In genomic region chr15:100349696-100350433, GRCh38 we compare ENCODE assay signal across 1 cellular context.
A peak's percentile ranks its signal among the peaks of the same experiment; 100 is the strongest.
TF ChIP-seq lines count a peak whose summit lies in the region.

No MANE protein-coding gene starts in this region.

TF ChIP-seq in K562, 482 proteins besides CTCF, POLR2A, EP300 and RAD21 (continued from another document and continues in another):
- TF ChIP-seq MLLT1 (IDR thresholded peaks at IDR 0.05): no peak
- TF ChIP-seq, protein P1, sequence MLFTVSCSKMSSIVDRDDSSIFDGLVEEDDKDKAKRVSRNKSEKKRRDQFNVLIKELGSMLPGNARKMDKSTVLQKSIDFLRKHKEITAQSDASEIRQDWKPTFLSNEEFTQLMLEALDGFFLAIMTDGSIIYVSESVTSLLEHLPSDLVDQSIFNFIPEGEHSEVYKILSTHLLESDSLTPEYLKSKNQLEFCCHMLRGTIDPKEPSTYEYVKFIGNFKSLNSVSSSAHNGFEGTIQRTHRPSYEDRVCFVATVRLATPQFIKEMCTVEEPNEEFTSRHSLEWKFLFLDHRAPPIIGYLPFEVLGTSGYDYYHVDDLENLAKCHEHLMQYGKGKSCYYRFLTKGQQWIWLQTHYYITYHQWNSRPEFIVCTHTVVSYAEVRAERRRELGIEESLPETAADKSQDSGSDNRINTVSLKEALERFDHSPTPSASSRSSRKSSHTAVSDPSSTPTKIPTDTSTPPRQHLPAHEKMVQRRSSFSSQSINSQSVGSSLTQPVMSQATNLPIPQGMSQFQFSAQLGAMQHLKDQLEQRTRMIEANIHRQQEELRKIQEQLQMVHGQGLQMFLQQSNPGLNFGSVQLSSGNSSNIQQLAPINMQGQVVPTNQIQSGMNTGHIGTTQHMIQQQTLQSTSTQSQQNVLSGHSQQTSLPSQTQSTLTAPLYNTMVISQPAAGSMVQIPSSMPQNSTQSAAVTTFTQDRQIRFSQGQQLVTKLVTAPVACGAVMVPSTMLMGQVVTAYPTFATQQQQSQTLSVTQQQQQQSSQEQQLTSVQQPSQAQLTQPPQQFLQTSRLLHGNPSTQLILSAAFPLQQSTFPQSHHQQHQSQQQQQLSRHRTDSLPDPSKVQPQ (CRISPR knock-in tag; IDR thresholded peaks at IDR 0.05; ENCODE audit: borderline replicate concordance): no peak
- TF ChIP-seq SMAD3 (CRISPR knock-in tag; conservative IDR thresholded peaks at IDR 0.05): no peak
- no peak for TF ChIP-seq PCBP2 (IDR thresholded peaks at IDR 0.05; ENCODE audit: low read depth, low read length, poor library complexity, severe bottlenecking)
- TF ChIP-seq, protein P2, sequence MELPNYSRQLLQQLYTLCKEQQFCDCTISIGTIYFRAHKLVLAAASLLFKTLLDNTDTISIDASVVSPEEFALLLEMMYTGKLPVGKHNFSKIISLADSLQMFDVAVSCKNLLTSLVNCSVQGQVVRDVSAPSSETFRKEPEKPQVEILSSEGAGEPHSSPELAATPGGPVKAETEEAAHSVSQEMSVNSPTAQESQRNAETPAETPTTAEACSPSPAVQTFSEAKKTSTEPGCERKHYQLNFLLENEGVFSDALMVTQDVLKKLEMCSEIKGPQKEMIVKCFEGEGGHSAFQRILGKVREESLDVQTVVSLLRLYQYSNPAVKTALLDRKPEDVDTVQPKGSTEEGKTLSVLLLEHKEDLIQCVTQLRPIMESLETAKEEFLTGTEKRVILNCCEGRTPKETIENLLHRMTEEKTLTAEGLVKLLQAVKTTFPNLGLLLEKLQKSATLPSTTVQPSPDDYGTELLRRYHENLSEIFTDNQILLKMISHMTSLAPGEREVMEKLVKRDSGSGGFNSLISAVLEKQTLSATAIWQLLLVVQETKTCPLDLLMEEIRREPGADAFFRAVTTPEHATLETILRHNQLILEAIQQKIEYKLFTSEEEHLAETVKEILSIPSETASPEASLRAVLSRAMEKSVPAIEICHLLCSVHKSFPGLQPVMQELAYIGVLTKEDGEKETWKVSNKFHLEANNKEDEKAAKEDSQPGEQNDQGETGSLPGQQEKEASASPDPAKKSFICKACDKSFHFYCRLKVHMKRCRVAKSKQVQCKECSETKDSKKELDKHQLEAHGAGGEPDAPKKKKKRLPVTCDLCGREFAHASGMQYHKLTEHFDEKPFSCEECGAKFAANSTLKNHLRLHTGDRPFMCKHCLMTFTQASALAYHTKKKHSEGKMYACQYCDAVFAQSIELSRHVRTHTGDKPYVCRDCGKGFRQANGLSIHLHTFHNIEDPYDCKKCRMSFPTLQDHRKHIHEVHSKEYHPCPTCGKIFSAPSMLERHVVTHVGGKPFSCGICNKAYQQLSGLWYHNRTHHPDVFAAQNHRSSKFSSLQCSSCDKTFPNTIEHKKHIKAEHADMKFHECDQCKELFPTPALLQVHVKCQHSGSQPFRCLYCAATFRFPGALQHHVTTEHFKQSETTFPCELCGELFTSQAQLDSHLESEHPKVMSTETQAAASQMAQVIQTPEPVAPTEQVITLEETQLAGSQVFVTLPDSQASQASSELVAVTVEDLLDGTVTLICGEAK (IDR thresholded peaks at IDR 0.05): no peak
- TF ChIP-seq, protein P2 (CRISPR knock-in tag; IDR thresholded peaks at IDR 0.05): no peak
- TF ChIP-seq, protein P3, sequence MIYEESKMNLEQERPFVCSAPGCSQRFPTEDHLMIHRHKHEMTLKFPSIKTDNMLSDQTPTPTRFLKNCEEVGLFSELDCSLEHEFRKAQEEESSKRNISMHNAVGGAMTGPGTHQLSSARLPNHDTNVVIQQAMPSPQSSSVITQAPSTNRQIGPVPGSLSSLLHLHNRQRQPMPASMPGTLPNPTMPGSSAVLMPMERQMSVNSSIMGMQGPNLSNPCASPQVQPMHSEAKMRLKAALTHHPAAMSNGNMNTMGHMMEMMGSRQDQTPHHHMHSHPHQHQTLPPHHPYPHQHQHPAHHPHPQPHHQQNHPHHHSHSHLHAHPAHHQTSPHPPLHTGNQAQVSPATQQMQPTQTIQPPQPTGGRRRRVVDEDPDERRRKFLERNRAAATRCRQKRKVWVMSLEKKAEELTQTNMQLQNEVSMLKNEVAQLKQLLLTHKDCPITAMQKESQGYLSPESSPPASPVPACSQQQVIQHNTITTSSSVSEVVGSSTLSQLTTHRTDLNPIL (CRISPR knock-in tag; IDR thresholded peaks at IDR 0.05): no peak
- TF ChIP-seq, protein P4, sequence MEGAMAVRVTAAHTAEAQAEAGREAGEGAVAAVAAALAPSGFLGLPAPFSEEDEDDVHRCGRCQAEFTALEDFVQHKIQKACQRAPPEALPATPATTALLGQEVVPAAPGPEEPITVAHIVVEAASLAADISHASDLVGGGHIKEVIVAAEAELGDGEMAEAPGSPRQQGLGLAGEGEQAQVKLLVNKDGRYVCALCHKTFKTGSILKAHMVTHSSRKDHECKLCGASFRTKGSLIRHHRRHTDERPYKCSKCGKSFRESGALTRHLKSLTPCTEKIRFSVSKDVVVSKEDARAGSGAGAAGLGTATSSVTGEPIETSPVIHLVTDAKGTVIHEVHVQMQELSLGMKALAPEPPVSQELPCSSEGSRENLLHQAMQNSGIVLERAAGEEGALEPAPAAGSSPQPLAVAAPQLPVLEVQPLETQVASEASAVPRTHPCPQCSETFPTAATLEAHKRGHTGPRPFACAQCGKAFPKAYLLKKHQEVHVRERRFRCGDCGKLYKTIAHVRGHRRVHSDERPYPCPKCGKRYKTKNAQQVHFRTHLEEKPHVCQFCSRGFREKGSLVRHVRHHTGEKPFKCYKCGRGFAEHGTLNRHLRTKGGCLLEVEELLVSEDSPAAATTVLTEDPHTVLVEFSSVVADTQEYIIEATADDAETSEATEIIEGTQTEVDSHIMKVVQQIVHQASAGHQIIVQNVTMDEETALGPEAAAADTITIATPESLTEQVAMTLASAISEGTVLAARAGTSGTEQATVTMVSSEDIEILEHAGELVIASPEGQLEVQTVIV (CRISPR knock-in tag; IDR thresholded peaks at IDR 0.05; ENCODE audit: borderline replicate concordance): no peak
- no peak for TF ChIP-seq TBL1XR1 (IDR thresholded peaks at IDR 0.05; ENCODE audit: low read length in 2 of 2)
- no peak for TF ChIP-seq ZNF184 (CRISPR knock-in tag; IDR thresholded peaks at IDR 0.05)
- TF ChIP-seq ZHX1 (conservative IDR thresholded peaks at IDR 0.05; ENCODE audit: low read length): no peak
- TF ChIP-seq EHMT2 (IDR thresholded peaks at IDR 0.05): no peak
- no peak for TF ChIP-seq FIP1L1 (IDR thresholded peaks at IDR 0.05; ENCODE audit: low read depth, low read length, poor library complexity, severe bottlenecking)
- TF ChIP-seq, protein P5, sequence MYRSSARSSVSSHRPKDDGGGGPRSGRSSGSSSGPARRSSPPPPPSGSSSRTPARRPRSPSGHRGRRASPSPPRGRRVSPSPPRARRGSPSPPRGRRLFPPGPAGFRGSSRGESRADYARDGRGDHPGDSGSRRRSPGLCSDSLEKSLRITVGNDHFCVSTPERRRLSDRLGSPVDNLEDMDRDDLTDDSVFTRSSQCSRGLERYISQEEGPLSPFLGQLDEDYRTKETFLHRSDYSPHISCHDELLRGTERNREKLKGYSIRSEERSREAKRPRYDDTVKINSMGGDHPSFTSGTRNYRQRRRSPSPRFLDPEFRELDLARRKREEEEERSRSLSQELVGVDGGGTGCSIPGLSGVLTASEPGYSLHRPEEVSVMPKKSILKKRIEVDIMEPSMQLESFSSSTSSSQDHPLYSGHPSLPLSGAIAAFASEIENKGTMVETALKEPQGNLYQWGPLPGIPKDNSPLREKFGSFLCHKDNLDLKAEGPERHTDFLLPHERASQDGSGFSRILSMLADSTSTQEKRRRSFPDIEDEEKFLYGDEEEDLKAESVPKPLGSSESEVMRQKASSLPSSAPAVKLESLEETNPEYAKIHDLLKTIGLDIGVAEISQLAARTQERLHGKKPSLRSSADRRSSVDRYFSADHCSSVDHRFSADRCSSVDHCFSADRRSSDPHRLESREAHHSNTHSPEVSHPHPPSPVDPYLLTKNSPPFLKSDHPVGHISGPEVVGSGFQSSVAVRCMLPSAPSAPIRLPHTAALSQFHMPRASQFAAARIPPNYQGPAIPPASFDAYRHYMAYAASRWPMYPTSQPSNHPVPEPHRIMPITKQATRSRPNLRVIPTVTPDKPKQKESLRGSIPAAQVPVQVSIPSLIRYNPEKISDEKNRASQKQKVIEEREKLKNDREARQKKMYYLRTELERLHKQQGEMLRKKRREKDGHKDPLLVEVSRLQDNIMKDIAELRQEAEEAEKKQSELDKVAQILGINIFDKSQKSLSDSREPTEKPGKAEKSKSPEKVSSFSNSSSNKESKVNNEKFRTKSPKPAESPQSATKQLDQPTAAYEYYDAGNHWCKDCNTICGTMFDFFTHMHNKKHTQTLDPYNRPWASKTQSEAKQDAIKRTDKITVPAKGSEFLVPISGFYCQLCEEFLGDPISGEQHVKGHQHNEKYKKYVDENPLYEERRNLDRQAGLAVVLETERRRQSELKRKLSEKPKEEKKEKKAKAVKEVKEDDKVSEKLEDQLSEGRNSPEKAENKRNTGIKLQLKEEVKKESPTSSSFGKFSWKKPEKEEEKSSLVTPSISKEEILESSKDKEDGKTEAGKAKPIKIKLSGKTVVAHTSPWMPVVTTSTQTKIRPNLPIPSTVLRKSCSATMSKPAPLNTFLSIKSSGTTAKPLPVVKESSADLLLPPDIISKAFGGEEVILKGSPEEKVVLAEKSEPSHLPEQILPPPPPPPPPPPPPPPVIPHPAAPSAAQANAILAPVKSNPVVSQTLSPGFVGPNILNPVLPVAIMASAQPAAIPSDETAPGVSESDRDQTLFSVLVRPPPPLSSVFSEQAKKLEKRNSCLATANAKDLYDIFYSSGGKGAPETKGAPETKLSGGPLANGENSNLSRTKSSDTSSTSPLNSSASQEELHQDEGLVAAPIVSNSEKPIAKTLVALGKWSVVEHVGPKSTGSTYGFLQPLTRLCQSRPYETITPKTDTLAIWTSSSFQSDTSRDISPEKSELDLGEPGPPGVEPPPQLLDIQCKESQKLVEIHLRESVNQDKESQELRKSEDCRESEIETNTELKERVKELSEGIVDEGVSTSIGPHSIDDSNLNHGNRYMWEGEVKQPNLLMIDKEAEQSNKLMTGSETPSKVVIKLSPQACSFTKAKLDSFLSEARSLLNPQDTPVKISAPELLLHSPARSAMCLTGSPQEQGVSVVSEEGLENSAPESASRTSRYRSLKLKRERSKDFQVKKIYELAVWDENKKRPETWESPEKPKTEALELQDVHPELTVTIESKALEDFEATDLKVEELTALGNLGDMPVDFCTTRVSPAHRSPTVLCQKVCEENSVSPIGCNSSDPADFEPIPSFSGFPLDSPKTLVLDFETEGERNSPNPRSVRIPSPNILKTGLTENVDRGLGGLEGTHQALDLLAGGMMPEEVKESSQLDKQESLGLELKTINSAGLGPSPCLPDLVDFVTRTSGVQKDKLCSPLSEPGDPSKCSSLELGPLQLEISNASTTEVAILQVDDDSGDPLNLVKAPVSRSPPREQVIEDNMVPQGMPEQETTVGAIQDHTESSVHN (IDR thresholded peaks at IDR 0.05; ENCODE audit: borderline replicate concordance in 1 of 2, low read depth in 1 of 2): no peak
- TF ChIP-seq ZC3H4 (CRISPR knock-in tag; IDR thresholded peaks at IDR 0.05; ENCODE audit: borderline replicate concordance): no peak
- TF ChIP-seq RCOR1 (IDR thresholded peaks at IDR 0.05; ENCODE audit: borderline replicate concordance in 1 of 2, low read depth in 2 of 2, low read length in 2 of 2): peak in 1 of 2 experiments; percentile 54; a peak in 2 of 4 replicates
- TF ChIP-seq NFE2 (IDR thresholded peaks at IDR 0.05; ENCODE audit: low read depth): no peak
- TF ChIP-seq PHB (CRISPR knock-in tag; IDR thresholded peaks at IDR 0.05): no peak
- no peak for TF ChIP-seq BRD9 (IDR thresholded peaks at IDR 0.05; ENCODE audit: low read depth, partially characterized antibody)
- no peak for TF ChIP-seq ZNF124 (CRISPR knock-in tag; IDR thresholded peaks at IDR 0.05)
- peak; percentile 93 for TF ChIP-seq RB1 (IDR thresholded peaks at IDR 0.05; ENCODE audit: low read depth)
- no peak for TF ChIP-seq ZNF354B (CRISPR knock-in tag; IDR thresholded peaks at IDR 0.05)
